Comparison of ENCODE assay signal across 23 cellular contexts in genomic region chr7:12764355-12765000, GRCh38.
DNase-seq lines count a peak whose midpoint lies in the region; ATAC-seq and TF ChIP-seq lines count a peak whose summit lies in the region.
"Had no signal": no experiment of that assay in that cellular context is flagged by ENCODE, and none has a peak within 500 bp of the region (broad histone marks: within the 10 kb centered on the region; RNA-seq: fewer than 3 reads in every experiment).

No MANE protein-coding gene starts in this region.

- no peaks in the 10 kb centered on the region for H3K4me1 Mint-ChIP-seq in activated T-helper 17 cell treated with anti-CD3 and anti-CD28 coated beads, Interleukin-2, amount 50 U/mL, for 72 hours
- H3K4me1 Mint-ChIP-seq in stimulated activated naive B cell treated with anti-CD40 and anti-IgM and Interleukin-4, amounts not matched to agents 10 μg/mL and 1 μg/mL and 100 μg/mL, for 72 hours: peaks cover 0 to 3% of the 10 kb centered on the region in 2 donors
- H3K4me1 Mint-ChIP-seq in activated naive CD8-positive, alpha-beta T cell treated with anti-CD3 and anti-CD28 coated beads, Interleukin-2, amount 50 U/mL, for 24 hours: no peaks in the 10 kb centered on the region
- H3K4me1 Mint-ChIP-seq in mesothelial cell of epicardium: peaks cover 14% of the 10 kb centered on the region
- H3K4me1 Mint-ChIP-seq: activated CD4-positive, alpha-beta T cell treated with anti-CD3 and anti-CD28 coated beads, Interleukin-2, amount 10 ng/mL, durations not matched to agents 24 days and 14 days; activated CD8-positive, alpha-beta memory T cell treated with anti-CD3 and anti-CD28 coated beads, Interleukin-2, amount 10 ng/mL, durations not matched to agents 7 days and 5 days; CD4-positive, alpha-beta memory T cell; central memory CD8-positive, alpha-beta T cell had no signal

- H3K36me3 Mint-ChIP-seq in activated T-helper 17 cell treated with anti-CD3 and anti-CD28 coated beads, Interleukin-2, amount 50 U/mL, for 72 hours (ENCODE audit: low read depth): no peaks in the 10 kb centered on the region
- H3K36me3 Mint-ChIP-seq in stimulated activated naive B cell treated with anti-CD40 and anti-IgM and Interleukin-4, amounts not matched to agents 10 μg/mL and 1 μg/mL and 100 μg/mL, for 72 hours: peaks cover 0 to 9% of the 10 kb centered on the region in 2 donors
- peaks cover 2% of the 10 kb centered on the region for H3K36me3 Mint-ChIP-seq in activated naive CD8-positive, alpha-beta T cell treated with anti-CD3 and anti-CD28 coated beads, Interleukin-2, amount 50 U/mL, for 24 hours (ENCODE audit: low read depth)
- H3K36me3 Mint-ChIP-seq in mesothelial cell of epicardium: peaks cover 9% of the 10 kb centered on the region
- H3K36me3 Mint-ChIP-seq: activated CD8-positive, alpha-beta memory T cell treated with anti-CD3 and anti-CD28 coated beads, Interleukin-2, amount 10 ng/mL, durations not matched to agents 7 days and 5 days had no signal

- H3K4me3 Mint-ChIP-seq in activated T-helper 17 cell treated with anti-CD3 and anti-CD28 coated beads, Interleukin-2, amount 50 U/mL, for 72 hours: no peak overlapping the region
- H3K4me3 Mint-ChIP-seq in stimulated activated naive B cell treated with anti-CD40 and anti-IgM and Interleukin-4, amounts not matched to agents 10 μg/mL and 1 μg/mL and 100 μg/mL, for 72 hours: no peak overlapping the region
- no peak overlapping the region for H3K4me3 Mint-ChIP-seq in activated naive CD8-positive, alpha-beta T cell treated with anti-CD3 and anti-CD28 coated beads, Interleukin-2, amount 50 U/mL, for 24 hours
- no peak overlapping the region for H3K4me3 Mint-ChIP-seq in mesothelial cell of epicardium
- H3K4me3 Mint-ChIP-seq: activated CD4-positive, alpha-beta T cell treated with anti-CD3 and anti-CD28 coated beads, Interleukin-2, amount 10 ng/mL, durations not matched to agents 24 days and 14 days; activated CD8-positive, alpha-beta memory T cell treated with anti-CD3 and anti-CD28 coated beads, Interleukin-2, amount 10 ng/mL, durations not matched to agents 7 days and 5 days; activated T-helper 1 cell treated with anti-CD3 and anti-CD28 coated beads, Interleukin-12 subunit alpha, Interleukin-12 subunit beta, Interleukin-2, Interleukin-4 antibody, amounts not matched to agents 30 ng/mL and 10 ng/mL and 1 ng/mL, durations not matched to agents 14 hours and 24 hours and 36 hours; CD4-positive, alpha-beta memory T cell; central memory CD8-positive, alpha-beta T cell; T-helper 2 cell treated with Interferon-gamma antibody and Interleukin-4, amounts not matched to agents 5 μg/mL and 100 μg/mL, for 36 hours had no signal

- no peak overlapping the region for H3K27ac Mint-ChIP-seq in activated T-helper 17 cell treated with anti-CD3 and anti-CD28 coated beads, Interleukin-2, amount 50 U/mL, for 72 hours
- H3K27ac Mint-ChIP-seq in stimulated activated naive B cell treated with anti-CD40 and anti-IgM and Interleukin-4, amounts not matched to agents 10 μg/mL and 1 μg/mL and 100 μg/mL, for 72 hours: no peak overlapping the region
- H3K27ac Mint-ChIP-seq in activated naive CD8-positive, alpha-beta T cell treated with anti-CD3 and anti-CD28 coated beads, Interleukin-2, amount 50 U/mL, for 24 hours: no peak overlapping the region
- no peak overlapping the region for H3K27ac Mint-ChIP-seq in mesothelial cell of epicardium
- H3K27ac Mint-ChIP-seq: activated CD4-positive, alpha-beta T cell treated with anti-CD3 and anti-CD28 coated beads, Interleukin-2, amount 10 ng/mL, durations not matched to agents 24 days and 14 days; activated CD8-positive, alpha-beta memory T cell treated with anti-CD3 and anti-CD28 coated beads, Interleukin-2, amount 10 ng/mL, durations not matched to agents 7 days and 5 days; activated T-helper 1 cell treated with anti-CD3 and anti-CD28 coated beads, Interleukin-12 subunit alpha, Interleukin-12 subunit beta, Interleukin-2, Interleukin-4 antibody, amounts not matched to agents 30 ng/mL and 10 ng/mL and 1 ng/mL, durations not matched to agents 14 hours and 24 hours and 36 hours; T-helper 2 cell treated with Interferon-gamma antibody and Interleukin-4, amounts not matched to agents 5 μg/mL and 100 μg/mL, for 36 hours had no signal

- H3K27me3 Mint-ChIP-seq in activated T-helper 17 cell treated with anti-CD3 and anti-CD28 coated beads, Interleukin-2, amount 50 U/mL, for 72 hours: peaks cover 10% of the 10 kb centered on the region
- H3K27me3 Mint-ChIP-seq in stimulated activated naive B cell treated with anti-CD40 and anti-IgM and Interleukin-4, amounts not matched to agents 10 μg/mL and 1 μg/mL and 100 μg/mL, for 72 hours: peaks cover 0 to 4% of the 10 kb centered on the region in 2 donors
- H3K27me3 Mint-ChIP-seq in activated naive CD8-positive, alpha-beta T cell treated with anti-CD3 and anti-CD28 coated beads, Interleukin-2, amount 50 U/mL, for 24 hours: peaks cover 2% of the 10 kb centered on the region
- no peaks in the 10 kb centered on the region for H3K27me3 Mint-ChIP-seq in mesothelial cell of epicardium (ENCODE audit: low read depth)
- H3K27me3 Mint-ChIP-seq: activated CD8-positive, alpha-beta memory T cell treated with anti-CD3 and anti-CD28 coated beads, Interleukin-2, amount 10 ng/mL, durations not matched to agents 7 days and 5 days had no signal

- peaks cover 12% of the 10 kb centered on the region for H3K9me3 Mint-ChIP-seq in activated T-helper 17 cell treated with anti-CD3 and anti-CD28 coated beads, Interleukin-2, amount 50 U/mL, for 72 hours
- peaks cover 6 to 11% of the 10 kb centered on the region in 2 donors for H3K9me3 Mint-ChIP-seq in stimulated activated naive B cell treated with anti-CD40 and anti-IgM and Interleukin-4, amounts not matched to agents 10 μg/mL and 1 μg/mL and 100 μg/mL, for 72 hours
- peaks cover 9% of the 10 kb centered on the region for H3K9me3 Mint-ChIP-seq in activated naive CD8-positive, alpha-beta T cell treated with anti-CD3 and anti-CD28 coated beads, Interleukin-2, amount 50 U/mL, for 24 hours
- peaks cover 25% of the 10 kb centered on the region for H3K9me3 Mint-ChIP-seq in mesothelial cell of epicardium
- H3K9me3 Mint-ChIP-seq: activated CD4-positive, alpha-beta T cell treated with anti-CD3 and anti-CD28 coated beads, Interleukin-2, amount 10 ng/mL, durations not matched to agents 24 days and 14 days; activated T-helper 1 cell treated with anti-CD3 and anti-CD28 coated beads, Interleukin-12 subunit alpha, Interleukin-12 subunit beta, Interleukin-2, Interleukin-4 antibody, amounts not matched to agents 30 ng/mL and 10 ng/mL and 1 ng/mL, durations not matched to agents 14 hours and 24 hours and 36 hours; central memory CD8-positive, alpha-beta T cell; T-helper 2 cell treated with Interferon-gamma antibody and Interleukin-4, amounts not matched to agents 5 μg/mL and 100 μg/mL, for 36 hours had no signal

- peak; percentile 62 for DNase-seq in medulla oblongata (ENCODE audit: extremely low spot score)
- peak; percentile 2 for DNase-seq in stimulated activated naive B cell treated with anti-CD40 and anti-IgM and Interleukin-4, amounts not matched to agents 10 μg/mL and 1 μg/mL and 100 μg/mL, for 72 hours
- no peak for DNase-seq in activated naive CD8-positive, alpha-beta T cell treated with anti-CD3 and anti-CD28 coated beads, Interleukin-2, amount 50 U/mL, for 24 hours
- DNase-seq in mesothelial cell of epicardium (ENCODE audit: low spot score in 2 of 2, unreplicated experiment in 2 of 2): no peak
- DNase-seq: activated CD4-positive, alpha-beta T cell treated with anti-CD3 and anti-CD28 coated beads, Interleukin-2, amount 10 ng/mL, durations not matched to agents 24 days and 14 days; activated CD8-positive, alpha-beta memory T cell treated with anti-CD3 and anti-CD28 coated beads, Interleukin-2, amount 10 ng/mL, durations not matched to agents 7 days and 5 days; activated naive CD4-positive, alpha-beta T cell treated with anti-CD3 and anti-CD28 coated beads, Interleukin-2, amount 50 U/mL, for 16 hours; aorta; CD4-positive, alpha-beta memory T cell; DMS 273 treated with DMSO at 0.1 percent for 48 hours; heart left ventricle; MM.1S; NCI-H1694; NCI-H774; stimulated activated CD4-positive, alpha-beta T cell treated with anti-CD3 and anti-CD28 coated beads, Interleukin-4, amount 100 ng/mL, for 4 hours; stimulated activated naive CD8-positive, alpha-beta T cell treated with anti-CD3 and anti-CD28 coated beads, Interleukin-15, Interleukin-2, amounts not matched to agents 100 U/mL and 50 U/mL, for 24 hours; tibial artery had no signal

- TF ChIP-seq CTCF in mesothelial cell of epicardium (IDR thresholded peaks at IDR 0.05; ENCODE audit: unreplicated experiment): no peak

- peak; percentile 62 for ATAC-seq in HG03432 (IDR thresholded peaks at IDR 0.05; ENCODE audit: unreplicated experiment)
- peak; percentile 18 for ATAC-seq in activated T-helper 17 cell treated with anti-CD3 and anti-CD28 coated beads, Interleukin-2, amount 50 U/mL, for 72 hours (replicated peaks)
- peak; percentile 87 to 97 for ATAC-seq in stimulated activated naive B cell treated with anti-CD40 and anti-IgM and Interleukin-4, amounts not matched to agents 10 μg/mL and 1 μg/mL and 100 μg/mL, for 72 hours (replicated peaks)
- no peak for ATAC-seq in GM19324 (IDR thresholded peaks at IDR 0.05; ENCODE audit: low FRiP score, unreplicated experiment)
- no peak for ATAC-seq in activated naive CD8-positive, alpha-beta T cell treated with anti-CD3 and anti-CD28 coated beads, Interleukin-2, amount 50 U/mL, for 24 hours
- ATAC-seq: activated CD8-positive, alpha-beta memory T cell treated with anti-CD3 and anti-CD28 coated beads, Interleukin-2, amount 10 ng/mL, durations not matched to agents 7 days and 5 days; stimulated activated naive CD8-positive, alpha-beta T cell treated with anti-CD3 and anti-CD28 coated beads, Interleukin-15, Interleukin-2, amounts not matched to agents 100 U/mL and 50 U/mL, for 24 hours had no signal

Comparison
In these comparisons a context has a peak if more than half of its experiments do, and no peak if none do; other contexts are left out.
1. ATAC-seq: peak in HG03432 (single experiment), activated T-helper 17 cell treated with anti-CD3 and anti-CD28 coated beads, Interleukin-2, amount 50 U/mL, for 72 hours (single experiment) and stimulated activated naive B cell treated with anti-CD40 and anti-IgM and Interleukin-4, amounts not matched to agents 10 μg/mL and 1 μg/mL and 100 μg/mL, for 72 hours (2 of 2); none in GM19324 (single experiment) and activated naive CD8-positive, alpha-beta T cell treated with anti-CD3 and anti-CD28 coated beads, Interleukin-2, amount 50 U/mL, for 24 hours (single experiment).
2. DNase-seq: peak in medulla oblongata (single experiment) and stimulated activated naive B cell treated with anti-CD40 and anti-IgM and Interleukin-4, amounts not matched to agents 10 μg/mL and 1 μg/mL and 100 μg/mL, for 72 hours (single experiment); none in activated naive CD8-positive, alpha-beta T cell treated with anti-CD3 and anti-CD28 coated beads, Interleukin-2, amount 50 U/mL, for 24 hours (single experiment) and mesothelial cell of epicardium (0 of 2).